In the genomic region with DNA sequence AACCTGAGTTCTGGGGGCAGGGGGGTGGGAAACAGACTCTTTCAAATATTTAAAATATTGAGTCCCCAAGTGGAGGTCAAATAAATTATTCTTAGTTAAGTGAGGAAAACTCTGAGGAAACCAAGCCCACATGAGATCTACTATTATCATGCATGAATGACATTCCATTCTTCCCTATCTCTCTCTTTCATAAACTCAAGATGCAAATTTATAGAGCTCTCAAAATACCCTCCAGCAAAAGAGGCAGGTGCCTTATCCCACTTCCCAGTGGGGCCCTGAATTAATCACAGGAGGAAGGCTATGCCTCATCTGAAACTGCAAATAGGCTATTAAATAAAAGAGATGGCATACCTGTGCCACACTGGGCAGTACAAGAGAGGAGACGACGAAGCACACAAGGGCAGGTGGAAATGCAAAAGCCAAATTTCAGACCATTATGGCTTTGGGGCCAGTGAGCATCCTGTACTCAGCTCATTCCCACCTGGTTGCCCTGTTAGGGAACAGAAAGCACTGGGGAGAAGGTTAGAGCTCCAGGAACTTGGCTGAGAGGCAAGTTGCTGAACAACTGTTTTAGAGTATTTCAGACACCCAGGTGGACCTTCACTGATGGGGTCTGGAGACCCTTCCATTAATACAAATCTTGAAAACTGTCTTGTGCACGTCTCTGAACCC, we compare ENCODE assay signal across 14 cellular contexts.
"Had no signal": no experiment of that assay in that cellular context is flagged by ENCODE, and none has a peak within 500 bp of the region (broad histone marks: within the 10 kb centered on the region; RNA-seq: fewer than 3 reads in every experiment).

No MANE protein-coding gene starts in this region.

- H3K4me3 ChIP-seq: gastrocnemius medialis, heart right ventricle, left lung, testis had no signal

- H3K27ac Mint-ChIP-seq: activated CD4-positive, alpha-beta memory T cell treated with anti-CD3 and anti-CD28 coated beads for 36 hours; activated naive CD8-positive, alpha-beta T cell; stimulated activated naive CD8-positive, alpha-beta T cell treated with anti-CD3 and anti-CD28 coated beads, Interleukin-15, amount 100 ng/mL, for 72 hours had no signal

- H3K9me3 Mint-ChIP-seq: activated CD4-positive, alpha-beta memory T cell treated with anti-CD3 and anti-CD28 coated beads for 36 hours; activated T-cell treated with anti-CD3 and anti-CD28 coated beads, Interleukin-2, amount 50 U/mL, for 4 hours; stimulated activated naive CD8-positive, alpha-beta T cell treated with anti-CD3 and anti-CD28 coated beads, Interleukin-15, amount 100 ng/mL, for 72 hours had no signal

- H3K9me3 ChIP-seq: gastrocnemius medialis, heart right ventricle, left lung, testis had no signal

- H3K36me3 ChIP-seq: brain microvascular endothelial cell, gastrocnemius medialis, heart right ventricle, left lung had no signal

- DNase-seq: activated CD4-positive, alpha-beta memory T cell treated with anti-CD3 and anti-CD28 coated beads for 36 hours; activated gamma-delta T cell; activated T-cell treated with anti-CD3 and anti-CD28 coated beads, Interleukin-2, amount 50 U/mL, for 4 hours; brain microvascular endothelial cell; effector memory CD4-positive, alpha-beta T cell; gastrocnemius medialis; heart right ventricle; islet precursor cell; left lung; stimulated activated CD4-positive, alpha-beta T cell treated with anti-CD3 and anti-CD28 coated beads, Interleukin-4, amount 100 ng/mL, for 24 hours; stimulated activated naive CD8-positive, alpha-beta T cell treated with anti-CD3 and anti-CD28 coated beads, Interleukin-15, amount 100 ng/mL, for 72 hours; testis had no signal

- H3K27me3 Mint-ChIP-seq: activated CD4-positive, alpha-beta memory T cell treated with anti-CD3 and anti-CD28 coated beads for 36 hours; activated naive CD8-positive, alpha-beta T cell; stimulated activated naive CD8-positive, alpha-beta T cell treated with anti-CD3 and anti-CD28 coated beads, Interleukin-15, amount 100 ng/mL, for 72 hours had no signal

- H3K36me3 Mint-ChIP-seq: activated CD4-positive, alpha-beta memory T cell treated with anti-CD3 and anti-CD28 coated beads for 36 hours; activated naive CD8-positive, alpha-beta T cell had no signal

- H3K27me3 ChIP-seq: brain microvascular endothelial cell, gastrocnemius medialis, heart right ventricle, left lung, testis had no signal

- H3K4me3 Mint-ChIP-seq: activated CD4-positive, alpha-beta memory T cell treated with anti-CD3 and anti-CD28 coated beads for 36 hours; activated naive CD8-positive, alpha-beta T cell; activated T-cell treated with anti-CD3 and anti-CD28 coated beads, Interleukin-2, amount 50 U/mL, for 4 hours; stimulated activated naive CD8-positive, alpha-beta T cell treated with anti-CD3 and anti-CD28 coated beads, Interleukin-15, amount 100 ng/mL, for 72 hours had no signal

- H3K27ac ChIP-seq: brain microvascular endothelial cell, epithelial cell of prostate, gastrocnemius medialis, heart right ventricle, left lung, testis had no signal

- H3K4me1 Mint-ChIP-seq: stimulated activated naive CD8-positive, alpha-beta T cell treated with anti-CD3 and anti-CD28 coated beads, Interleukin-15, amount 100 ng/mL, for 72 hours had no signal
